Comparison of ENCODE assay signal across 19 cellular contexts in genomic region chr9:124359841-124360240, GRCh38.
"Had no signal": no experiment of that assay in that cellular context is flagged by ENCODE, and none has a peak within 500 bp of the region (broad histone marks: within the 10 kb centered on the region; RNA-seq: fewer than 3 reads in every experiment).

No MANE protein-coding gene starts in this region.

- H3K4me1 ChIP-seq: testis had no signal

- H3K27me3 Mint-ChIP-seq: type B pancreatic cell had no signal

- H3K4me3 Mint-ChIP-seq: immature natural killer cell; T-helper 2 cell treated with Interferon-gamma antibody and Interleukin-4, amounts not matched to agents 5 μg/mL and 100 μg/mL, for 36 hours; type B pancreatic cell had no signal

- H3K27ac ChIP-seq: adrenal gland, esophagus muscularis mucosa, gastroesophageal sphincter, heart right ventricle, psoas muscle, skin epidermis, stomach, testis had no signal

- H3K9me3 Mint-ChIP-seq: immature natural killer cell; T-helper 2 cell treated with Interferon-gamma antibody and Interleukin-4, amounts not matched to agents 5 μg/mL and 100 μg/mL, for 36 hours; type B pancreatic cell had no signal

- DNase-seq: activated CD4-positive, alpha-beta T cell treated with anti-CD3 and anti-CD28 coated beads for 4 hours; activated CD8-positive, alpha-beta memory T cell treated with anti-CD3 and anti-CD28 coated beads for 24 hours; activated naive CD4-positive, alpha-beta T cell treated with Interleukin-2 at 50 U/mL for 16 hours; effector CD4-positive, alpha-beta T cell; heart right ventricle; immature natural killer cell; kidney glomerular epithelial cell; left ventricle myocardium superior; psoas muscle; right cardiac atrium; stimulated activated CD4-positive, alpha-beta T cell treated with anti-CD3 and anti-CD28 coated beads, Interleukin-2, amount 100 ng/mL, for 48 hours; stomach; testis had no signal

- H3K9me3 ChIP-seq: adrenal gland, esophagus muscularis mucosa, gastroesophageal sphincter, heart right ventricle, psoas muscle, stomach, testis had no signal

- H3K27ac Mint-ChIP-seq: T-helper 2 cell treated with Interferon-gamma antibody and Interleukin-4, amounts not matched to agents 5 μg/mL and 100 μg/mL, for 36 hours; type B pancreatic cell had no signal

- ATAC-seq: gastroesophageal sphincter, heart right ventricle, left ventricle myocardium superior, psoas muscle, right cardiac atrium had no signal

- H3K27me3 ChIP-seq: adrenal gland, esophagus muscularis mucosa, gastroesophageal sphincter, heart right ventricle, stomach, testis had no signal

- H3K4me3 ChIP-seq: adrenal gland, esophagus muscularis mucosa, gastroesophageal sphincter, heart right ventricle, psoas muscle, skin epidermis, stomach, testis had no signal
